1 cellular context compared by ENCODE assay signal in the genomic region with DNA sequence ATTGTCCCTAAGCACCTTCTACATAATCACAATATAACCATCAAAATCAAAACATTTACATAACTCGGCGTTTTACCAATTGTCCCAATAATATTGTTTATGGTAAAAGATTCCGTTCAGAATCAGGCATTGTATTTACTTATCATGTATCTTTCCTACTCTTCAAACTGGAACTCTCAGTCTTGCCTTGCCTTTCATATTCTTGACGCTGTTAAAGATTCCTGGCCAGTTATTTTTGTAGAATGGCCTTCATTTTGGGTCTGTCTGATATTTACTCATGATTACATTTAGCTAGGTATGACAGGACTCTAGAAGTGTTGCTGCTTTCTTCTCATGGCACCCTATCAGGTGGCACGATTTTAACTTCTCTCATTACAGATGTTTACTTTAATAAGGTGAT.
A peak's percentile ranks its signal among the peaks of the same experiment; 100 is the strongest.
TF ChIP-seq lines count a peak whose summit lies in the region.

No MANE protein-coding gene starts in this region.

TF ChIP-seq in HepG2, 621 proteins besides CTCF, POLR2A, EP300 and RAD21 (continued from another document):
- TF ChIP-seq, protein P1, sequence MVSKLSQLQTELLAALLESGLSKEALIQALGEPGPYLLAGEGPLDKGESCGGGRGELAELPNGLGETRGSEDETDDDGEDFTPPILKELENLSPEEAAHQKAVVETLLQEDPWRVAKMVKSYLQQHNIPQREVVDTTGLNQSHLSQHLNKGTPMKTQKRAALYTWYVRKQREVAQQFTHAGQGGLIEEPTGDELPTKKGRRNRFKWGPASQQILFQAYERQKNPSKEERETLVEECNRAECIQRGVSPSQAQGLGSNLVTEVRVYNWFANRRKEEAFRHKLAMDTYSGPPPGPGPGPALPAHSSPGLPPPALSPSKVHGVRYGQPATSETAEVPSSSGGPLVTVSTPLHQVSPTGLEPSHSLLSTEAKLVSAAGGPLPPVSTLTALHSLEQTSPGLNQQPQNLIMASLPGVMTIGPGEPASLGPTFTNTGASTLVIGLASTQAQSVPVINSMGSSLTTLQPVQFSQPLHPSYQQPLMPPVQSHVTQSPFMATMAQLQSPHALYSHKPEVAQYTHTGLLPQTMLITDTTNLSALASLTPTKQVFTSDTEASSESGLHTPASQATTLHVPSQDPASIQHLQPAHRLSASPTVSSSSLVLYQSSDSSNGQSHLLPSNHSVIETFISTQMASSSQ (IDR thresholded peaks at IDR 0.05; ENCODE audit: low read depth) = 0 out of 2 replicates have a peak, but pooled peaks have one; percentile 11
- TF ChIP-seq, protein P1 (CRISPR knock-in tag; IDR thresholded peaks at IDR 0.05; ENCODE audit: borderline replicate concordance) = no peak
- TF ChIP-seq ZNF891 (CRISPR knock-in tag; IDR thresholded peaks at IDR 0.05) = no peak
- no peak for TF ChIP-seq HNF4A (CRISPR knock-in tag; IDR thresholded peaks at IDR 0.05)
- TF ChIP-seq SOX5 (CRISPR knock-in tag; IDR thresholded peaks at IDR 0.05; ENCODE audit: borderline replicate concordance) = no peak; the same call in 1 of the 2 replicates
- TF ChIP-seq SMYD3 (CRISPR knock-in tag; IDR thresholded peaks at IDR 0.05) = 0 out of 2 replicates have a peak, but pooled peaks have one; percentile 7
- no peak for TF ChIP-seq ZKSCAN5 (CRISPR knock-in tag; IDR thresholded peaks at IDR 0.05)
- no peak for TF ChIP-seq GFI1 (CRISPR knock-in tag; IDR thresholded peaks at IDR 0.05; ENCODE audit: borderline replicate concordance)
- TF ChIP-seq AGO1 (IDR thresholded peaks at IDR 0.05; ENCODE audit: low read depth, low read length, poor library complexity, severe bottlenecking) = no peak
- peak; percentile 84; the same call in 1 of the 2 replicates for TF ChIP-seq ZNF354B (CRISPR knock-in tag; IDR thresholded peaks at IDR 0.05)
- TF ChIP-seq ZFP1 (CRISPR knock-in tag; IDR thresholded peaks at IDR 0.05) = peak; percentile 36; the same call in 1 of the 2 replicates
- no peak for TF ChIP-seq MED13 (CRISPR knock-in tag; IDR thresholded peaks at IDR 0.05)
- no peak for TF ChIP-seq RBFOX2 (IDR thresholded peaks at IDR 0.05; ENCODE audit: low read depth, low read length)
- no peak for TF ChIP-seq ESRRA (CRISPR knock-in tag; IDR thresholded peaks at IDR 0.05; ENCODE audit: low read depth)
- TF ChIP-seq EED (CRISPR knock-in tag; IDR thresholded peaks at IDR 0.05) = no peak
- no peak for TF ChIP-seq ZNF253 (CRISPR knock-in tag; IDR thresholded peaks at IDR 0.05; ENCODE audit: borderline replicate concordance)
- TF ChIP-seq, protein P2, sequence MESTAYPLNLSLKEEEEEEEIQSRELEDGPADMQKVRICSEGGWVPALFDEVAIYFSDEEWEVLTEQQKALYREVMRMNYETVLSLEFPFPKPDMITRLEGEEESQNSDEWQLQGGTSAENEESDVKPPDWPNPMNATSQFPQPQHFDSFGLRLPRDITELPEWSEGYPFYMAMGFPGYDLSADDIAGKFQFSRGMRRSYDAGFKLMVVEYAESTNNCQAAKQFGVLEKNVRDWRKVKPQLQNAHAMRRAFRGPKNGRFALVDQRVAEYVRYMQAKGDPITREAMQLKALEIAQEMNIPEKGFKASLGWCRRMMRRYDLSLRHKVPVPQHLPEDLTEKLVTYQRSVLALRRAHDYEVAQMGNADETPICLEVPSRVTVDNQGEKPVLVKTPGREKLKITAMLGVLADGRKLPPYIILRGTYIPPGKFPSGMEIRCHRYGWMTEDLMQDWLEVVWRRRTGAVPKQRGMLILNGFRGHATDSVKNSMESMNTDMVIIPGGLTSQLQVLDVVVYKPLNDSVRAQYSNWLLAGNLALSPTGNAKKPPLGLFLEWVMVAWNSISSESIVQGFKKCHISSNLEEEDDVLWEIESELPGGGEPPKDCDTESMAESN (CRISPR knock-in tag; conservative IDR thresholded peaks at IDR 0.05) = 0 out of 2 replicates have a peak, but pooled peaks have one; percentile 9
- TF ChIP-seq, protein P3, sequence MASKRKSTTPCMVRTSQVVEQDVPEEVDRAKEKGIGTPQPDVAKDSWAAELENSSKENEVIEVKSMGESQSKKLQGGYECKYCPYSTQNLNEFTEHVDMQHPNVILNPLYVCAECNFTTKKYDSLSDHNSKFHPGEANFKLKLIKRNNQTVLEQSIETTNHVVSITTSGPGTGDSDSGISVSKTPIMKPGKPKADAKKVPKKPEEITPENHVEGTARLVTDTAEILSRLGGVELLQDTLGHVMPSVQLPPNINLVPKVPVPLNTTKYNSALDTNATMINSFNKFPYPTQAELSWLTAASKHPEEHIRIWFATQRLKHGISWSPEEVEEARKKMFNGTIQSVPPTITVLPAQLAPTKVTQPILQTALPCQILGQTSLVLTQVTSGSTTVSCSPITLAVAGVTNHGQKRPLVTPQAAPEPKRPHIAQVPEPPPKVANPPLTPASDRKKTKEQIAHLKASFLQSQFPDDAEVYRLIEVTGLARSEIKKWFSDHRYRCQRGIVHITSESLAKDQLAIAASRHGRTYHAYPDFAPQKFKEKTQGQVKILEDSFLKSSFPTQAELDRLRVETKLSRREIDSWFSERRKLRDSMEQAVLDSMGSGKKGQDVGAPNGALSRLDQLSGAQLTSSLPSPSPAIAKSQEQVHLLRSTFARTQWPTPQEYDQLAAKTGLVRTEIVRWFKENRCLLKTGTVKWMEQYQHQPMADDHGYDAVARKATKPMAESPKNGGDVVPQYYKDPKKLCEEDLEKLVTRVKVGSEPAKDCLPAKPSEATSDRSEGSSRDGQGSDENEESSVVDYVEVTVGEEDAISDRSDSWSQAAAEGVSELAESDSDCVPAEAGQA (IDR thresholded peaks at IDR 0.05; ENCODE audit: low read depth) = no peak
- TF ChIP-seq, protein P3 (CRISPR knock-in tag; IDR thresholded peaks at IDR 0.05; ENCODE audit: borderline replicate concordance) = no peak
- TF ChIP-seq FOXJ3 (CRISPR knock-in tag; IDR thresholded peaks at IDR 0.05; ENCODE audit: borderline replicate concordance) = peak; percentile 13; the same call in 1 of the 2 replicates
- TF ChIP-seq GPBP1L1 (CRISPR knock-in tag; IDR thresholded peaks at IDR 0.05) = no peak
- TF ChIP-seq RBM22 (optimal IDR thresholded peaks at IDR 0.05; ENCODE audit: low read length) = no peak
- no peak for TF ChIP-seq ZBTB7A (CRISPR knock-in tag; IDR thresholded peaks at IDR 0.05)
- no peak for TF ChIP-seq ZNF572 (CRISPR knock-in tag; IDR thresholded peaks at IDR 0.05)
- TF ChIP-seq TFAP4 (IDR thresholded peaks at IDR 0.05; ENCODE audit: borderline replicate concordance, low read depth) = no peak
- no peak for TF ChIP-seq NR0B2 (CRISPR knock-in tag; IDR thresholded peaks at IDR 0.05)
- no peak for TF ChIP-seq ZFP41 (CRISPR knock-in tag; IDR thresholded peaks at IDR 0.05; ENCODE audit: borderline replicate concordance)
- 0 out of 2 replicates have a peak, but pooled peaks have one; percentile 37 for TF ChIP-seq ZNF256 (CRISPR knock-in tag; conservative IDR thresholded peaks at IDR 0.05)
- no peak for TF ChIP-seq NFAT5 (CRISPR knock-in tag; IDR thresholded peaks at IDR 0.05)
